ENCODE assay signal across 8 cellular contexts in genomic region chr14:104865069-104865630, GRCh38. TPM values are rescaled to one million over a fixed set of nuclear protein-coding genes. Genes with fewer than 3 reads are reported as not detected.
DNase-seq lines count a peak whose midpoint lies in the region; ATAC-seq and TF ChIP-seq lines count a peak whose summit lies in the region.

CEP170B (plus strand) TSS chr14:104865268; CDS start chr14:104868451, 3,183 bp downstream.

- peaks cover 13% of the 10 kb centered on the region for H3K4me1 Mint-ChIP-seq in activated naive CD4-positive, alpha-beta T cell treated with anti-CD3 and anti-CD28 coated beads, Interleukin-2, amount 10 ng/mL, durations not matched to agents 7 days and 5 days

- H3K9me3 ChIP-seq in OCI-LY1 (ENCODE audit: low read length) = no peaks in the 10 kb centered on the region

- no peaks in the 10 kb centered on the region for H3K36me3 Mint-ChIP-seq in activated naive CD4-positive, alpha-beta T cell treated with anti-CD3 and anti-CD28 coated beads, Interleukin-2, amount 10 ng/mL, durations not matched to agents 7 days and 5 days

- peak within 1 kb of the TSS; percentile 77 for H3K4me2 ChIP-seq in OCI-LY1 (ENCODE audit: low read length)

- H3F3A ChIP-seq in OCI-LY1 (ENCODE audit: insufficient read depth, low read length) = no peaks in the 10 kb centered on the region

- TF ChIP-seq CTCF in OCI-LY1 (IDR thresholded peaks at IDR 0.05; ENCODE audit: low read length) = no peak

- H4K20me1 ChIP-seq in OCI-LY1 (ENCODE audit: insufficient read depth, low read length) = no peaks in the 10 kb centered on the region

- no peak within 1 kb of the TSS for H3K27ac ChIP-seq in OCI-LY1 (ENCODE audit: low read depth, low read length, poor library complexity, severe bottlenecking)

- peaks cover 26% of the 10 kb centered on the region for H3K27me3 Mint-ChIP-seq in activated naive CD4-positive, alpha-beta T cell treated with anti-CD3 and anti-CD28 coated beads, Interleukin-2, amount 10 ng/mL, durations not matched to agents 7 days and 5 days

- H3K27ac Mint-ChIP-seq in activated naive CD4-positive, alpha-beta T cell treated with anti-CD3 and anti-CD28 coated beads, Interleukin-2, amount 10 ng/mL, durations not matched to agents 7 days and 5 days = no peak within 1 kb of the TSS

- no peaks in the 10 kb centered on the region for H3K36me3 ChIP-seq in OCI-LY1 (ENCODE audit: insufficient read depth, low read length)

- peak within 1 kb of the TSS; percentile 26; the same call in 1 of the 2 replicates for H3K9ac ChIP-seq in OCI-LY1 (ENCODE audit: low read length)

- ATAC-seq in HG03432 (IDR thresholded peaks at IDR 0.05; ENCODE audit: unreplicated experiment) (no peak), HG03520 (IDR thresholded peaks at IDR 0.05; ENCODE audit: unreplicated experiment) (no peak)

- H3K9me3 Mint-ChIP-seq in activated naive CD4-positive, alpha-beta T cell treated with anti-CD3 and anti-CD28 coated beads, Interleukin-2, amount 10 ng/mL, durations not matched to agents 7 days and 5 days = no peaks in the 10 kb centered on the region

- H3K4me3 ChIP-seq in OCI-LY1 (ENCODE audit: low read depth, low read length, poor library complexity, severe bottlenecking) = peak within 1 kb of the TSS; percentile 58

- peak; percentile 68 for DNase-seq in GM19238 (ENCODE audit: insufficient read length, low spot score)
- peak; percentile 59 for DNase-seq in activated naive CD4-positive, alpha-beta T cell treated with anti-CD3 and anti-CD28 coated beads, Interleukin-2, amount 10 ng/mL, durations not matched to agents 7 days and 5 days
- peak; percentile 35 for DNase-seq in globus pallidus (ENCODE audit: low spot score)
- no peak for DNase-seq in occipital lobe (lab: John Stamatoyannopoulos, UW)
- DNase-seq in NCI-H1092 treated with DMSO at 0.1 percent for 48 hours (lab: John Stamatoyannopoulos, UW) = no peak

- H3K79me2 ChIP-seq in OCI-LY1 (ENCODE audit: insufficient read depth, low read length) = no peaks in the 10 kb centered on the region

- peaks cover 4% of the 10 kb centered on the region for H3K4me1 ChIP-seq in OCI-LY1 (ENCODE audit: insufficient read depth, low read length, severe bottlenecking)

- no peaks in the 10 kb centered on the region for H3K9me2 ChIP-seq in OCI-LY1 (ENCODE audit: low read depth, low read length)

- H3K4me3 Mint-ChIP-seq in activated naive CD4-positive, alpha-beta T cell treated with anti-CD3 and anti-CD28 coated beads, Interleukin-2, amount 10 ng/mL, durations not matched to agents 7 days and 5 days = peak within 1 kb of the TSS; percentile 65

- H3K27me3 ChIP-seq in OCI-LY1 (ENCODE audit: insufficient read depth, low read length) = peaks cover 34% of the 10 kb centered on the region

- no peak within 1 kb of the TSS for H2AFZ ChIP-seq in OCI-LY1 (ENCODE audit: low read length)

- CTCF ChIA-PET in activated naive CD4-positive, alpha-beta T cell treated with anti-CD3 and anti-CD28 coated beads, Interleukin-2, amount 10 ng/mL, durations not matched to agents 7 days and 5 days (lab: Charles Lee) = no interaction called here

RNA-seq across cellular contexts. Expression of gene CEP170B, which starts in this region (rescaled TPM):
- 22.8 TPM for total RNA-seq in occipital lobe

Comparison
In these comparisons a context has a peak if more than half of its experiments do, and no peak if none do; other contexts are left out.
1. DNase-seq: peak in GM19238 (single experiment), activated naive CD4-positive, alpha-beta T cell treated with anti-CD3 and anti-CD28 coated beads, Interleukin-2, amount 10 ng/mL, durations not matched to agents 7 days and 5 days (single experiment) and globus pallidus (single experiment); none in occipital lobe (single experiment) and NCI-H1092 treated with DMSO at 0.1 percent for 48 hours (single experiment).